8 cellular contexts compared by ENCODE assay signal in the genomic region with DNA sequence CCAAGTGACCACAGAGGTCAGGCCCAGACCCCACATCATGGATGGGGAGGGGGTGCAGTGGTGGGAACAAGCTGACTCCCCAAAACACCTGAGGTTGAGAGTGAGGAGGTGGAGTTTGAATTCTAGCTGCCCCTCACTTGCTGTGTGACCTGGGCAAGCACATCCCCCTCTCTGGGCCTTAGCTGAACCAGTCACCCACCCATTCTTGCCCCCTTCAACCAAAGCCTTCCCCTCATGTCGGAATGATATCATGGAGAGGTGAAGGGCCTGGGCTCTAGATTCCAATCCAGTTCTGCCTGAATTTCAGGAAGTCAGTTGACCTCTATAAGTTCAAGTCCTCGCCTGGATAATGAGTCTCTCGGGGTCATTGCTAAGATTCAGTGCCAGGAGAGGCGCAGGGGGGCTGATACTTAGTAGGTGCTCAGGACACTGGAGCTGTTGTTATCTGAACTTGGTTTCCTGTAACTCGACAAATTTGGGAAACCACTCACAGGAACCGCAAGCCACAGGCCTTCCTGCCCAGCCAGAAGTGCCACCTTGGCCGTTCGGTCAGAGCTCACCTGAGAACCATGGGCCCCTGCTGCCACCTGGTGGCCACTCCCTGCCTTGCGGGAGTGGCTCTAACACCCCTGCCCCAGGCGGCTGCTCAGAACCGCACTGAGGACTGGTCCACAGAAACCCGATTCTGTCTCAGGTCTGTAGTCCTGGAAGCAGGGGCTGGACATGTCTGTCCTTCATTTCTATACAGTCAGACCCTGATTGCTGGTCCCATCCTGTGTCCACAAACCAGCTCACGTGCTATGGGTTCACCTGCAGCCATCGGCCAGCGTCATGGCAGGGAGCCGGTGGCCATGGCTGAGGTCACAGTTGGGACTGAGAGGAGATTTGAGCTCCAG.
DNase-seq lines count a peak whose midpoint lies in the region; ATAC-seq and TF ChIP-seq lines count a peak whose summit lies in the region.

No MANE protein-coding gene starts in this region.

- peak overlapping the region in 13 of 21 experiments; percentile 2 to 67 (median 55) for H3K27ac ChIP-seq in skin epidermis

- TF ChIP-seq CTCF in LNCAP (IDR thresholded peaks at IDR 0.05), result peak; percentile 94

- ATAC-seq in GM18907 (IDR thresholded peaks at IDR 0.05; ENCODE audit: unreplicated experiment) (peak; percentile 73), HG03280 (IDR thresholded peaks at IDR 0.05; ENCODE audit: unreplicated experiment) (no peak)

- H3K4me3 ChIP-seq in skin epidermis, result no peak overlapping the region

- DNase-seq in AG20443 (ENCODE audit: low spot score) (peak; percentile 73), T-helper 9 cell (peak; percentile 94), anterior cingulate cortex (lab: John Stamatoyannopoulos, UW) (peak in 53 of 58 donors; percentile 9 to 83 (median 55)), hepatic stellate cell (ENCODE audit: low spot score) (peak; percentile 72)
